3 cellular contexts compared by ENCODE assay signal in the genomic region with DNA sequence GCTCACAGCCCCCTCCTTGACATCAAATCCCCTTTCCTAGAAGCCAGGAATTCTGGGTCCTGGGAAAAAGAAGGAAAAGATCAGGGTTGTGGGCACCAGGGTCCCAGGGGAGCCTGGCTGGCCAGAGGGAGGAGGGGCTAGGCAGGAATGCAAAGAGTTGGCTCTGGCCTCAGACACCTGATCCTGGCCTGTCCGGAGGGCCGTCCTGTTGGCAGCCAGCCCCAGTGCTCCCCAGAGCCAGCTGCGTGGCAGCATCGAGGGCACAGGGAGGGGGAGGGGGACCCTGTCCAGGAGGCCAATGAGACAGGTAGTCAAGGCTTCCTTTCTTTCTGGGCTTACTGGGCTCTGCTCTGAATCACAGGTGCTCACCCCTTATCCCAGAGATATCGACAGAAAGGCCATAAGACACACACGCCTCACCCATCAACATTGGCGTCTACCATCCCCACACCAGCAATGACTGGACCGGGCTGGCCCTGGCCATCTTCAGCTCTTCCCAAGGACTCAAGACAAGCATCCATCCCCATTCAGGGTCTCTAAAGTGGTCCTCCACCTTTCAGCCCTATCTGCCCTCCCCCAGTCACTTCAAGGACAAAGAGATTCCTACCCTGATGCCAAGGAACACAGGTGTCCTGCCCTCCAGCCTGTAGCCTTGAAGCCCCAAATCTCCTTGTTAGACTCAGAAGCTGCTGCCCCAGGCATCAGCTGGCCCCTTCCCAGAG.
A peak's percentile ranks its signal among the peaks of the same experiment; 100 is the strongest.
TF ChIP-seq lines count a peak whose summit lies in the region.

No MANE protein-coding gene starts in this region.

TF ChIP-seq in GM23338, 12 proteins besides CTCF, POLR2A, EP300 and RAD21 (continues in another document):
- TF ChIP-seq STAT1 (IDR thresholded peaks at IDR 0.05; ENCODE audit: unreplicated experiment): no peak
- TF ChIP-seq, protein P1, sequence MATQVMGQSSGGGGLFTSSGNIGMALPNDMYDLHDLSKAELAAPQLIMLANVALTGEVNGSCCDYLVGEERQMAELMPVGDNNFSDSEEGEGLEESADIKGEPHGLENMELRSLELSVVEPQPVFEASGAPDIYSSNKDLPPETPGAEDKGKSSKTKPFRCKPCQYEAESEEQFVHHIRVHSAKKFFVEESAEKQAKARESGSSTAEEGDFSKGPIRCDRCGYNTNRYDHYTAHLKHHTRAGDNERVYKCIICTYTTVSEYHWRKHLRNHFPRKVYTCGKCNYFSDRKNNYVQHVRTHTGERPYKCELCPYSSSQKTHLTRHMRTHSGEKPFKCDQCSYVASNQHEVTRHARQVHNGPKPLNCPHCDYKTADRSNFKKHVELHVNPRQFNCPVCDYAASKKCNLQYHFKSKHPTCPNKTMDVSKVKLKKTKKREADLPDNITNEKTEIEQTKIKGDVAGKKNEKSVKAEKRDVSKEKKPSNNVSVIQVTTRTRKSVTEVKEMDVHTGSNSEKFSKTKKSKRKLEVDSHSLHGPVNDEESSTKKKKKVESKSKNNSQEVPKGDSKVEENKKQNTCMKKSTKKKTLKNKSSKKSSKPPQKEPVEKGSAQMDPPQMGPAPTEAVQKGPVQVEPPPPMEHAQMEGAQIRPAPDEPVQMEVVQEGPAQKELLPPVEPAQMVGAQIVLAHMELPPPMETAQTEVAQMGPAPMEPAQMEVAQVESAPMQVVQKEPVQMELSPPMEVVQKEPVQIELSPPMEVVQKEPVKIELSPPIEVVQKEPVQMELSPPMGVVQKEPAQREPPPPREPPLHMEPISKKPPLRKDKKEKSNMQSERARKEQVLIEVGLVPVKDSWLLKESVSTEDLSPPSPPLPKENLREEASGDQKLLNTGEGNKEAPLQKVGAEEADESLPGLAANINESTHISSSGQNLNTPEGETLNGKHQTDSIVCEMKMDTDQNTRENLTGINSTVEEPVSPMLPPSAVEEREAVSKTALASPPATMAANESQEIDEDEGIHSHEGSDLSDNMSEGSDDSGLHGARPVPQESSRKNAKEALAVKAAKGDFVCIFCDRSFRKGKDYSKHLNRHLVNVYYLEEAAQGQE (IDR thresholded peaks at IDR 0.05; ENCODE audit: unreplicated experiment): no peak
- TF ChIP-seq POLR2AphosphoS5 (IDR thresholded peaks at IDR 0.05; ENCODE audit: low read depth): no peak
- no peak for TF ChIP-seq EZH2phosphoT487 (IDR thresholded peaks at IDR 0.05; ENCODE audit: unreplicated experiment)

TF ChIP-seq in K562, 482 proteins besides CTCF, POLR2A, EP300 and RAD21:
- TF ChIP-seq MAFK (IDR thresholded peaks at IDR 0.05; ENCODE audit: low read length): no peak
- TF ChIP-seq EGR1 (conservative IDR thresholded peaks at IDR 0.05): 0 out of 2 replicates have a peak, but pooled peaks have one; percentile 6

TF ChIP-seq in HEK293T, 16 proteins besides CTCF, POLR2A, EP300 and RAD21:
- no peak for TF ChIP-seq L3MBTL2 (conservative IDR thresholded peaks at IDR 0.05)
- TF ChIP-seq FOXA1 (IDR thresholded peaks at IDR 0.05): no peak
- no peak for TF ChIP-seq TARDBP (IDR thresholded peaks at IDR 0.05)
- no peak for TF ChIP-seq ZNF384 (IDR thresholded peaks at IDR 0.05)
- no peak for TF ChIP-seq SUZ12 (IDR thresholded peaks at IDR 0.05)
- TF ChIP-seq, protein P2, sequence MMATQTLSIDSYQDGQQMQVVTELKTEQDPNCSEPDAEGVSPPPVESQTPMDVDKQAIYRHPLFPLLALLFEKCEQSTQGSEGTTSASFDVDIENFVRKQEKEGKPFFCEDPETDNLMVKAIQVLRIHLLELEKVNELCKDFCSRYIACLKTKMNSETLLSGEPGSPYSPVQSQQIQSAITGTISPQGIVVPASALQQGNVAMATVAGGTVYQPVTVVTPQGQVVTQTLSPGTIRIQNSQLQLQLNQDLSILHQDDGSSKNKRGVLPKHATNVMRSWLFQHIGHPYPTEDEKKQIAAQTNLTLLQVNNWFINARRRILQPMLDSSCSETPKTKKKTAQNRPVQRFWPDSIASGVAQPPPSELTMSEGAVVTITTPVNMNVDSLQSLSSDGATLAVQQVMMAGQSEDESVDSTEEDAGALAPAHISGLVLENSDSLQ (IDR thresholded peaks at IDR 0.05): no peak
- no peak for TF ChIP-seq ARNT (IDR thresholded peaks at IDR 0.05)
- TF ChIP-seq FOXM1 (IDR thresholded peaks at IDR 0.05; ENCODE audit: borderline replicate concordance): no peak
- no peak for TF ChIP-seq ELF4 (IDR thresholded peaks at IDR 0.05)
- TF ChIP-seq SP1 (IDR thresholded peaks at IDR 0.05): no peak
